Comparison of ENCODE assay signal across 11 cellular contexts in the genomic region with DNA sequence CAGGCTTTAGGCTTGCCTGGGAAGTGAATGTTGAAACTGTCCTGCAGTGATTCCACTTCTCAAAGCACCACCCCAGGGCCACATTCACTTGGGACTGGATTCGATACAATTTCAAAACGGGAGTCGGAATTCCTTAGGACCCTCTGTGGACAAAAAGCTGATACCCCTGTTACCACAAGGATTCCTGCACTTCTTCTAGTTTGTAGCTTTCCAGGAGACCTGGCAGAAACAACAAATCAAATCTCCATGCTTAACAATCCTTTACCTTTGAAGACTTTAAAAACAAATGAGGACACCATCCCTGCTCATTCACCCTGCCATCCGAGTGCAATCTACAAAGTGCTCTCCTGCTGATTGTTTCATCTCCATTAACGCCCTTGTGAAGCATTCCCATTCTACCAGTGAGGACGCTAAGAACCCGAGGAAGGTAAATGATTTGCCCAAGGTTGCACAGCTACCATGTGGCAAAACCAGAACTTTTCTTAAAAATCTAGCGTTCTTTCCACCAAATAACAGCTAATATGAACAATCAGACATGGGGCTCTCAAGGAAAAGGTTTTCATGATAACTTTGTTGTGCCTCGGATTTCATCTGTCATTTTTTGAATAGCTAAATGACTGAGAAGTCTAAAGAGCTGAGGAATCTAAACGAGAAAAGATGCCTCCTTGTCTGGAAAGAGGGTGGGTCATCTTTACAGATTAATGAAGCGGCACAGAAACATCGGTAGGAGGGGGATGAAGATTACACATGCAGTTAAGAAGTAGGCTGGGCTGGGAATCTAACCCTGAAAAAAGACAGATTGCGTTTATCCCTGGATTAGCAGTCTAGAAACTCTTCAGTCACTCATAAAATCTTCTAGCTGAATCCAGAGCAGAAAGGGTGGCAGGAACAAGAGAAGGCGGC. TPM values are rescaled to one million over a fixed set of nuclear protein-coding genes. Genes with fewer than 3 reads are reported as not detected.
DNase-seq lines count a peak whose midpoint lies in the region; ATAC-seq and TF ChIP-seq lines count a peak whose summit lies in the region.
"Had no signal": no experiment of that assay in that cellular context is flagged by ENCODE, and none has a peak within 500 bp of the region (broad histone marks: within the 10 kb centered on the region; RNA-seq: fewer than 3 reads in every experiment).

No MANE protein-coding gene starts in this region.

- DNase-seq in activated naive CD4-positive, alpha-beta T cell treated with anti-CD3 and anti-CD28 coated beads, Interleukin-2, amount 10 ng/mL, durations not matched to agents 7 days and 5 days, result no peak
- DNase-seq in activated naive CD4-positive, alpha-beta T cell treated with Interleukin-2 at 50 U/mL for 16 hours, result no peak
- peak; percentile 31 for DNase-seq in MCF 10A (ENCODE audit: unreplicated experiment)
- DNase-seq in mesendoderm, result no peak
- no peak for DNase-seq in upper lobe of left lung
- DNase-seq in NCI-H1092 treated with DMSO at 0.1 percent for 48 hours (lab: John Stamatoyannopoulos, UW), result no peak
- DNase-seq: activated gamma-delta T cell had no signal

- H3K23ac ChIP-seq in mesendoderm (ENCODE audit: low read length), result no peak overlapping the region

- POLR2A ChIA-PET in MCF 10A (lab: Yijun Ruan, JAX), result interaction anchor here (0.6 to 9.8 kb wide), 24 partner anchors 9 to 1465 kb away, joined by 3 to 225 read pairs (median 8); a partner anchor contains a TSS

- H3K9me3 Mint-ChIP-seq in activated naive CD4-positive, alpha-beta T cell treated with anti-CD3 and anti-CD28 coated beads, Interleukin-2, amount 10 ng/mL, durations not matched to agents 7 days and 5 days, result no peaks in the 10 kb centered on the region
- H3K9me3 Mint-ChIP-seq in MCF 10A (ENCODE audit: unreplicated experiment), result no peaks in the 10 kb centered on the region

- no peak overlapping the region for H2BK120ac ChIP-seq in mesendoderm (ENCODE audit: low read depth, low read length)

- no peak overlapping the region for H3K56ac ChIP-seq in mesendoderm (ENCODE audit: low read length)

- H3K9me3 ChIP-seq in upper lobe of left lung, result no peaks in the 10 kb centered on the region
- H3K9me3 ChIP-seq: BLaER1, MG63 had no signal

- TF ChIP-seq CTCF in MCF 10A (IDR thresholded peaks at IDR 0.05; ENCODE audit: unreplicated experiment) (no peak), upper lobe of left lung (IDR thresholded peaks at IDR 0.05) (no peak)

- TF ChIP-seq EP300 in upper lobe of left lung (IDR thresholded peaks at IDR 0.05), result no peak

- no peak overlapping the region for H2BK15ac ChIP-seq in mesendoderm (replicated peaks; ENCODE audit: low read depth)

- H3K27ac ChIP-seq in mesendoderm (ENCODE audit: low read depth, low read length) (no peak overlapping the region), upper lobe of left lung (peak overlapping the region; percentile 72 to 83 (median 77))
- H3K27ac ChIP-seq: BLaER1 had no signal

- peaks cover 34% of the 10 kb centered on the region for H3K27me3 Mint-ChIP-seq in activated naive CD4-positive, alpha-beta T cell treated with anti-CD3 and anti-CD28 coated beads, Interleukin-2, amount 10 ng/mL, durations not matched to agents 7 days and 5 days
- H3K27me3 Mint-ChIP-seq in MCF 10A (ENCODE audit: insufficient read depth, unreplicated experiment), result no peaks in the 10 kb centered on the region

- TF ChIP-seq POLR2A in upper lobe of left lung (IDR thresholded peaks at IDR 0.05), result peak in 1 of 4 donors; percentile 73

- H3K9ac ChIP-seq in mesendoderm (ENCODE audit: low read length), result no peak overlapping the region
- H3K9ac ChIP-seq: BLaER1 had no signal

- H3K4ac ChIP-seq in mesendoderm (ENCODE audit: low read depth, low read length), result no peak overlapping the region

- H3K4me3 Mint-ChIP-seq in activated naive CD4-positive, alpha-beta T cell treated with anti-CD3 and anti-CD28 coated beads, Interleukin-2, amount 10 ng/mL, durations not matched to agents 7 days and 5 days, result peak overlapping the region; percentile 72
- H3K4me3 Mint-ChIP-seq in MCF 10A (ENCODE audit: unreplicated experiment), result peak overlapping the region; percentile 93

- TSS peak; percentile 44 for BruUV-seq in MCF 10A (replicated peaks; lab: Mats Ljungman, UMichigan)

- no peak overlapping the region for H3K27ac Mint-ChIP-seq in activated naive CD4-positive, alpha-beta T cell treated with anti-CD3 and anti-CD28 coated beads, Interleukin-2, amount 10 ng/mL, durations not matched to agents 7 days and 5 days
- H3K27ac Mint-ChIP-seq in MCF 10A (ENCODE audit: low read depth, unreplicated experiment), result peak overlapping the region; percentile 95

- H2AK5ac ChIP-seq in mesendoderm (ENCODE audit: low read length), result no peak overlapping the region

- H3K4me1 ChIP-seq in mesendoderm (ENCODE audit: control insufficient read depth, low read depth, low read length) (peaks cover 4% of the 10 kb centered on the region), upper lobe of left lung (peaks cover 6 to 37% (median 18%) of the 10 kb centered on the region in 4 donors)

- no peak overlapping the region for H4K8ac ChIP-seq in mesendoderm (ENCODE audit: low read depth, low read length)

- WGBS in mesendoderm (ENCODE audit: extremely low coverage, insufficient coverage, low lambda C conversion rate), result no CpG with 5 or more reads among the region's 14 CpGs
- WGBS in upper lobe of left lung, 2 donors, result 56 to 58% methylated on average over 14 of the region's 14 CpGs

- no peaks in the 10 kb centered on the region for H3K36me3 ChIP-seq in mesendoderm (ENCODE audit: control insufficient read depth, insufficient read depth, low read length)
- H3K36me3 ChIP-seq in upper lobe of left lung, result peaks cover 0 to 9% (median 0%) of the 10 kb centered on the region in 4 donors
- H3K36me3 ChIP-seq: BLaER1, MG63 had no signal

- ATAC-seq in upper lobe of left lung (ENCODE audit: low FRiP score in 2 of 2) (no peak), GM18861 (IDR thresholded peaks at IDR 0.05; ENCODE audit: unreplicated experiment) (no peak), HG03378 (IDR thresholded peaks at IDR 0.05; ENCODE audit: unreplicated experiment) (no peak)

- peaks cover 7% of the 10 kb centered on the region for H3K27me3 ChIP-seq in mesendoderm (ENCODE audit: insufficient read depth, low read length, poor library complexity)
- H3K27me3 ChIP-seq in upper lobe of left lung, result no peaks in the 10 kb centered on the region

- H3K4me2 ChIP-seq in mesendoderm (ENCODE audit: low read length), result peak overlapping the region; percentile 44
- H3K4me2 ChIP-seq: BLaER1 had no signal

- peaks cover 53% of the 10 kb centered on the region for H3K4me1 Mint-ChIP-seq in activated naive CD4-positive, alpha-beta T cell treated with anti-CD3 and anti-CD28 coated beads, Interleukin-2, amount 10 ng/mL, durations not matched to agents 7 days and 5 days
- H3K4me1 Mint-ChIP-seq in MCF 10A (ENCODE audit: insufficient read depth, unreplicated experiment), result peaks cover 44% of the 10 kb centered on the region

- CTCF ChIA-PET in activated naive CD4-positive, alpha-beta T cell treated with anti-CD3 and anti-CD28 coated beads, Interleukin-2, amount 10 ng/mL, durations not matched to agents 7 days and 5 days (lab: Charles Lee), result interaction anchor here (1.0 to 4.2 kb wide), 8 partner anchors 13 to 82 kb away, joined by 3 to 22 read pairs (median 4); a partner anchor contains a TSS
- CTCF ChIA-PET in MCF 10A (lab: Yijun Ruan, JAX), result interaction anchor here (0.6 to 4.2 kb wide), 18 partner anchors 7 to 220 kb away, joined by 3 to 24 read pairs (median 4); a partner anchor contains a TSS

- peaks cover 7% of the 10 kb centered on the region for H3K36me3 Mint-ChIP-seq in activated naive CD4-positive, alpha-beta T cell treated with anti-CD3 and anti-CD28 coated beads, Interleukin-2, amount 10 ng/mL, durations not matched to agents 7 days and 5 days
- peaks cover 9% of the 10 kb centered on the region for H3K36me3 Mint-ChIP-seq in MCF 10A (ENCODE audit: insufficient read depth, unreplicated experiment)

- H3K4me3 ChIP-seq in mesendoderm (ENCODE audit: low read length) (no peak overlapping the region), upper lobe of left lung (peak overlapping the region in 3 of 4 donors; percentile 42 to 53 (median 43))
- H3K4me3 ChIP-seq: BLaER1 had no signal

- no peak overlapping the region for H2BK5ac ChIP-seq in mesendoderm (ENCODE audit: low read length)

- no peak overlapping the region for H3K18ac ChIP-seq in mesendoderm (ENCODE audit: low read length)

- intact Hi-C loops in MCF 10A (cut with micrococcal nuclease), result no loop called here

- H3K79me2 ChIP-seq in mesendoderm (ENCODE audit: control insufficient read depth, insufficient read depth, low read length), result no peaks in the 10 kb centered on the region

- no peak overlapping the region for H4K5ac ChIP-seq in mesendoderm (ENCODE audit: low read length)

- H3K79me1 ChIP-seq in mesendoderm (ENCODE audit: low read length), result no peaks in the 10 kb centered on the region

RNA-seq across cellular contexts. Expression of a gene that starts 0.7 kb away (rescaled TPM):
- total RNA-seq in MCF 10A (2022) (7.0 and 13.7 TPM in 2 replicates), upper lobe of left lung (100 to 1,000 TPM in 3 of 6 donors, 10 to 100 TPM in 3; 51.6 to 146 (median 110) TPM)
- 1.6 TPM for polyA plus RNA-seq in mesendoderm (2013, experiment 1 of 2)
- polyA plus RNA-seq in mesendoderm (2013, experiment 2 of 2), result 1.3 TPM

RNA-seq across cellular contexts. Expression of a gene that starts 12.7 kb away (rescaled TPM):
- total RNA-seq in MCF 10A (2022) (11.9 and 17.7 TPM in 2 replicates), upper lobe of left lung (10 to 100 TPM in 4 of 6 donors, 1 to 10 TPM in 2; 2.3 to 27.7 (median 10.4) TPM)
- polyA plus RNA-seq in mesendoderm (2013, experiment 1 of 2), result 1.9 TPM
- 2.0 TPM for polyA plus RNA-seq in mesendoderm (2013, experiment 2 of 2)

RNA-seq across cellular contexts. Expression of a gene that starts 39.7 kb away (rescaled TPM):
- total RNA-seq in MCF 10A (2022), result not detected in 2 replicates
- polyA plus RNA-seq in mesendoderm (2013, experiment 1 of 2), result 0.08 TPM
- 0.08 TPM for polyA plus RNA-seq in mesendoderm (2013, experiment 2 of 2)
- 10 to 100 TPM in 2 of 6 donors, 1 to 10 TPM in 4; 3.9 to 13.6 (median 9.1) TPM for total RNA-seq in upper lobe of left lung

RNA-seq across cellular contexts. Expression of a gene that starts 40.0 kb away (rescaled TPM):
- 0.10 TPM in 1 of 2 replicates, not detected in the other for total RNA-seq in MCF 10A (2022)
- polyA plus RNA-seq in mesendoderm (2013, experiment 1 of 2), result 0.14 TPM
- polyA plus RNA-seq in mesendoderm (2013, experiment 2 of 2), result 0.20 TPM
- total RNA-seq in upper lobe of left lung, result 100 to 1,000 TPM in 2 of 6 donors, 10 to 100 TPM in 4; 33.0 to 105 (median 49.5) TPM
